In the genomic region with DNA sequence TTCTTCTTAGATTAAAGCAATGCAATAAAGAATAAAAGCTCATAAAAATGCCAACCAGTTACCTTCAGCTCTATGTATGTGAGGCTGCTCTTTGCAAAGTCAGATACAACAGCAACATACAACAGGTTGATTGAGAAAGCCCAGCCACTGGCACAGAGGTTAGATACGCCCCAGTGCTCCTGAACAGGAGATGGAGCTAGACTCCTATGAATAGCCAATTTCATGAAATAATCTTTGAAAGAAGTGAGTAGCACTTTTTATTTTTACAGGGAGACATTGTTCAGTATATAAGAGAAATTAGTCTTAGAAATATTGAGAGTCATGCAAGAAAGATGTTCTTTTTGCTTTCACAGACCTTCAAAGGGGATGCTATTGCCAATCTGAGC, we compare ENCODE assay signal across 16 cellular contexts.
"Had no signal": no experiment of that assay in that cellular context is flagged by ENCODE, and none has a peak within 500 bp of the region (broad histone marks: within the 10 kb centered on the region; RNA-seq: fewer than 3 reads in every experiment).

No MANE protein-coding gene starts in this region.

- H3K9me3 ChIP-seq: gastrocnemius medialis, neutrophil, tibial nerve had no signal

- ATAC-seq: gastrocnemius medialis; naive thymus-derived CD4-positive, alpha-beta T cell; right cardiac atrium had no signal

- H3K36me3 Mint-ChIP-seq: activated naive CD8-positive, alpha-beta T cell; naive thymus-derived CD4-positive, alpha-beta T cell had no signal

- H3K36me3 ChIP-seq: brain microvascular endothelial cell, gastrocnemius medialis, neutrophil, tibial nerve had no signal

- FAIRE-seq: small intestine had no signal

- H3K27ac ChIP-seq: brain microvascular endothelial cell, gastrocnemius medialis, neutrophil, tibial nerve had no signal

- H3K4me3 ChIP-seq: gastrocnemius medialis, lung, tibial nerve had no signal

- H3K27me3 ChIP-seq: brain microvascular endothelial cell, gastrocnemius medialis, neutrophil, tibial nerve had no signal

- H3K4me3 Mint-ChIP-seq: activated naive CD8-positive, alpha-beta T cell; naive thymus-derived CD4-positive, alpha-beta T cell had no signal

- H3K27ac Mint-ChIP-seq: activated naive CD8-positive, alpha-beta T cell; naive thymus-derived CD4-positive, alpha-beta T cell had no signal

- H3K4me1 ChIP-seq: gastrocnemius medialis, tibial nerve had no signal

- DNase-seq: activated CD4-positive, alpha-beta T cell treated with anti-CD3 and anti-CD28 coated beads for 1 hour; activated CD4-positive, alpha-beta T cell treated with anti-CD3 and anti-CD28 coated beads, Interleukin-2, amount 50 U/mL, for 48 hours; activated gamma-delta T cell; activated T-cell treated with anti-CD3 and anti-CD28 coated beads, Interleukin-2, amount 50 U/mL, for 48 hours; amygdala; brain microvascular endothelial cell; gastrocnemius medialis; naive thymus-derived CD4-positive, alpha-beta T cell; posterior cingulate gyrus; right cardiac atrium; small intestine; T-helper 9 cell had no signal
